In the genomic region with DNA sequence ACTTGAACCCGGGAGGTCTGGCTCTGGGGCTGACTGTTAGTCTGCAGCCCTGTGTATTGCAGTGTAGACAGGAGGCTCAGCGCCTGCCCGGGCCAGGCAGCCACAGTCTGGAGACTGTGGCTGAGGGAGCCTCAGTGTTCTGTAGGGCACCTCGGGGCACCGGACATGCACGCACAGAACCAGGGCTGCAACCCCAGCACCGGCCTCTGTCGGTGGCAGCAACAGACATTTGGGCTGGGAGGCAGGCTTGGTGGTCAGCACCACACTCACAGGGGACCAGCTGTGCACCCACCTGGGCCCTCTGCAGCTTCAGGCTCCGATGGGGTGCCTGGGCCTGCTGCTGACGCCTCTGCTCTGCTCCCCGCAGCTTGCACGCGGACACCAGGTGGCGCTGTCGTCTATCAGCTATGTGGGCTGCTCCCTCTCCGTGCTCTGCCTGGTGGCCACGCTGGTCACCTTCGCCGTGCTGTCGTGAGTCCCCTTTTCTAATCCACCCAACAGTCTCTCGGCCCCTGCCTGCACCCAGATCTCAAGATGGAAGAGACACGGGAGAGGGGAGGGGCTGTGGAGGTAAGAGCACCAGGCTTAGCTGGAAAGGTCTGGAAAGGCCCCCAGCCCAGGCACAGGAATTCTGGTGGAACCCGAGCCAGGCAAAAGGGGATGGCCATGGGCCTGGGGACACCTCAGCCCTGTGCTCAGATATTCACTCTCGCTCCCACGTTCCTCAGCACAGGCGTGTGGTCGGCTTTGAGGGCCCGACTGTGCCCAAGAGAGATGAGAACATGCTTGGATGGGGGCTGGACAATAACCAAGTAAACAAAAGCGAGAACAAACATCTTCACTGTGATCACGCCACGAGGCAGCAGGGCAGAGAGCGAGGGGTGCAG, we compare ENCODE assay signal across 9 cellular contexts.
DNase-seq lines count a peak whose midpoint lies in the region; ATAC-seq and TF ChIP-seq lines count a peak whose summit lies in the region.
"Had no signal": no experiment of that assay in that cellular context is flagged by ENCODE, and none has a peak within 500 bp of the region (broad histone marks: within the 10 kb centered on the region; RNA-seq: fewer than 3 reads in every experiment).

No MANE protein-coding gene starts in this region.

- H3F3A ChIP-seq in PC-3 (ENCODE audit: low read length, unreplicated experiment) = no peaks in the 10 kb centered on the region

- H4K20me1 ChIP-seq in PC-3 (ENCODE audit: low read length) = no peaks in the 10 kb centered on the region

- H3K27me3 ChIP-seq in CD4-positive, alpha-beta T cell (ENCODE audit: control insufficient read depth, insufficient read depth, low read length) = no peaks in the 10 kb centered on the region
- peaks cover 52% of the 10 kb centered on the region for H3K27me3 ChIP-seq in PC-3 (ENCODE audit: low read length)

- CTCF ChIA-PET in CD4-positive, alpha-beta T cell (lab: Charles Lee) = interaction anchor here (0.6 to 3.9 kb wide), 10 partner anchors 8 to 823 kb away, joined by 3 to 35 read pairs (median 4); no protein-coding TSS in a partner anchor
- CTCF ChIA-PET in PC-3 (lab: Charles Lee) = interaction anchor here (0.8 to 1.5 kb wide), 2 partner anchors 30 to 350 kb away, joined by 3 to 8 read pairs; no protein-coding TSS in a partner anchor

- H3K9me2 ChIP-seq in PC-3 (replicated peaks; ENCODE audit: low read length) = no peaks in the 10 kb centered on the region

- TF ChIP-seq CTCF in CD4-positive, alpha-beta T cell (IDR thresholded peaks at IDR 0.05) = peak; percentile 85
- TF ChIP-seq CTCF in PC-3 (conservative IDR thresholded peaks at IDR 0.05; ENCODE audit: low read depth, low read length) = peak; percentile 96
- peak; percentile 77 for TF ChIP-seq CTCF in fibroblast of mammary gland (conservative IDR thresholded peaks at IDR 0.05; ENCODE audit: control insufficient read depth, insufficient read depth, low read depth, low read length)
- peak; percentile 97 for TF ChIP-seq CTCF in neural crest cell (conservative IDR thresholded peaks at IDR 0.05)

- no peaks in the 10 kb centered on the region for H3K27me3 Mint-ChIP-seq in CD4-positive, alpha-beta T cell
- H3K27me3 Mint-ChIP-seq in neural crest cell (ENCODE audit: low read depth) = no peaks in the 10 kb centered on the region

- no peaks in the 10 kb centered on the region for H3K9me3 ChIP-seq in CD4-positive, alpha-beta T cell (ENCODE audit: control insufficient read depth, low read length)
- H3K9me3 ChIP-seq in PC-3 (ENCODE audit: low read length) = no peaks in the 10 kb centered on the region

- BruUV-seq in PC-3 (replicated peaks; lab: Mats Ljungman, UMichigan) = no TSS peak

- no peaks in the 10 kb centered on the region for H3K36me3 Mint-ChIP-seq in CD4-positive, alpha-beta T cell (ENCODE audit: low read depth)
- no peaks in the 10 kb centered on the region for H3K36me3 Mint-ChIP-seq in neural crest cell (ENCODE audit: low read depth)

- peak; percentile 49 for ATAC-seq in CD4-positive, alpha-beta T cell (ENCODE audit: poor library complexity)
- ATAC-seq in GM19438 (IDR thresholded peaks at IDR 0.05; ENCODE audit: low read depth, unreplicated experiment) (peak; percentile 56), HG03571 (IDR thresholded peaks at IDR 0.05; ENCODE audit: unreplicated experiment) (peak; percentile 52), PC-3 (peak; percentile 100)

- intact Hi-C loops in CD4-positive, alpha-beta T cell (cut with DNase I, micrococcal nuclease) = loop anchor here (1.0 to 10.0 kb wide), 5 partner anchors 28 to 898 kb away; no protein-coding TSS in a partner anchor
- intact Hi-C loops in PC-3 (cut with micrococcal nuclease) = loop anchor here (1.0 kb wide), 2 partner anchors 28 to 350 kb away; no protein-coding TSS in a partner anchor

- peaks cover 16% of the 10 kb centered on the region for H3K4me1 Mint-ChIP-seq in CD4-positive, alpha-beta T cell (ENCODE audit: low read depth)
- H3K4me1 Mint-ChIP-seq in neural crest cell = peaks cover 20% of the 10 kb centered on the region

- no peak overlapping the region for H3K9ac ChIP-seq in PC-3 (ENCODE audit: low read length)

- H3K27ac ChIP-seq in CD4-positive, alpha-beta T cell (ENCODE audit: low read depth, low read length) = no peak overlapping the region
- H3K27ac ChIP-seq in PC-3 (ENCODE audit: low read length) = no peak overlapping the region

- peak overlapping the region; percentile 71 for H3K27ac Mint-ChIP-seq in CD4-positive, alpha-beta T cell
- peak overlapping the region; percentile 92 for H3K27ac Mint-ChIP-seq in neural crest cell (ENCODE audit: unreplicated experiment)

- POLR2A ChIA-PET in CD4-positive, alpha-beta T cell (lab: Charles Lee) = no interaction called here
- POLR2A ChIA-PET in PC-3 (lab: Charles Lee; ENCODE audit: unreplicated experiment) = no interaction called here

- H3K36me3 ChIP-seq in PC-3 (ENCODE audit: low read depth, low read length) = no peaks in the 10 kb centered on the region

- no peaks in the 10 kb centered on the region for H3K4me1 ChIP-seq in PC-3 (ENCODE audit: insufficient read depth, low read length)

- peak overlapping the region; percentile 30 for H3K4me2 ChIP-seq in PC-3 (ENCODE audit: low read length)

- H3K4me3 ChIP-seq in PC-3 (ENCODE audit: low read length) (no peak overlapping the region), fibroblast of mammary gland (ENCODE audit: control insufficient read depth, low read depth, low read length) (no peak overlapping the region)

- H3K9me3 Mint-ChIP-seq in CD4-positive, alpha-beta T cell = peaks cover under 1% of the 10 kb centered on the region
- peaks cover 7% of the 10 kb centered on the region for H3K9me3 Mint-ChIP-seq in neural crest cell

- peak; percentile 72 to 85 (median 74) for DNase-seq in CD4-positive, alpha-beta T cell
- DNase-seq in PC-3 (peak; percentile 86), fibroblast of mammary gland (ENCODE audit: low read depth) (peak; percentile 57), neural crest cell (ENCODE audit: low read depth, low spot score) (peak; percentile 97), stromal cell of bone marrow (ENCODE audit: low read depth) (peak; percentile 43)
- peak; percentile 88 to 91 for DNase-seq in activated T-cell treated with anti-CD3 and anti-CD28 coated beads, Interleukin-2, amount 50 U/mL, for 48 hours

- peak overlapping the region; percentile 56 for H3K4me3 Mint-ChIP-seq in CD4-positive, alpha-beta T cell
- H3K4me3 Mint-ChIP-seq in neural crest cell = no peak overlapping the region
- H3K4me3 Mint-ChIP-seq: T-helper 1 cell treated with Interleukin-12 subunit alpha and Interleukin-12 subunit beta and Interleukin-4 antibody, amounts not matched to agents 30 μg/mL and 1 μg/mL, for 36 hours had no signal

- H2AFZ ChIP-seq in PC-3 (ENCODE audit: low read length) = peak overlapping the region; percentile 56

- H3K79me2 ChIP-seq in PC-3 (ENCODE audit: low read length) = no peaks in the 10 kb centered on the region

Comparison
In these comparisons a context has a peak if more than half of its experiments do, and no peak if none do; other contexts are left out.
1. ATAC-seq: peak in every context shown above with its lines; median percentile 100 in PC-3; 56 in GM19438; 52 in HG03571; 49 in CD4-positive, alpha-beta T cell.
2. DNase-seq: peak in every context shown above with its lines; median percentile 97 in neural crest cell; 90 in activated T-cell treated with anti-CD3 and anti-CD28 coated beads, Interleukin-2, amount 50 U/mL, for 48 hours; 86 in PC-3; 74 in CD4-positive, alpha-beta T cell; 57 in fibroblast of mammary gland; 43 in stromal cell of bone marrow.